19 cellular contexts compared by ENCODE assay signal in the genomic region with DNA sequence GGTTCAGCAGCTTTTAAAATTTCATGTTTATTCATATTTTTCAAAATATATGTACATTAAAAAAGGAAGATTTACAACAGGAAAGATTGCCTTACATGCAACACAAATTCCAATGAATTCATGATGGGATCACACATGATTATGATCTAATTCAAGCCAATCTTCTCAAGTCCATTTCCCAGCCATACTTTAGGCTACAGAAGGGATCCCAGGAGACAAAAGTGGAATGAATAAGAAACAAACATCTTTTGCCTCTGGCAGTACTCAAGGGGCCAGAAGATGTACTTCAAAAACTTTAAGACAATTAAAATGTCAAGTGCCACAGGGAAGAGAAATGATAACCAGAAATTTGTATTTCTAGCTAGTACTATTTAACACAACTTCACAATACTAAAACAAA. TPM values are rescaled to one million over a fixed set of nuclear protein-coding genes. Genes with fewer than 3 reads are reported as not detected.
"Had no signal": no experiment of that assay in that cellular context is flagged by ENCODE, and none has a peak within 500 bp of the region (broad histone marks: within the 10 kb centered on the region; RNA-seq: fewer than 3 reads in every experiment).

No MANE protein-coding gene starts in this region.

- H3K9me3 Mint-ChIP-seq: brain; endodermal cell; naive B cell; neural progenitor cell; stimulated activated memory B cell treated with anti-CD40 and anti-IgM and Interleukin-4, amounts not matched to agents 10 μg/mL and 1 μg/mL and 100 μg/mL, for 72 hours; T-helper 1 cell treated with Interleukin-12 subunit alpha and Interleukin-12 subunit beta and Interleukin-4 antibody, amounts not matched to agents 30 μg/mL and 1 μg/mL, for 36 hours had no signal

- H3K4me3 Mint-ChIP-seq: brain; endodermal cell; naive B cell; neural progenitor cell; stimulated activated memory B cell treated with anti-CD40 and anti-IgM and Interleukin-4, amounts not matched to agents 10 μg/mL and 1 μg/mL and 100 μg/mL, for 72 hours; T-helper 1 cell treated with Interleukin-12 subunit alpha and Interleukin-12 subunit beta and Interleukin-4 antibody, amounts not matched to agents 30 μg/mL and 1 μg/mL, for 36 hours had no signal

- DNase-seq: activated CD4-positive, alpha-beta T cell treated with anti-CD3 and anti-CD28 coated beads, Interleukin-2, amount 50 U/mL, for 1 hour; activated naive CD4-positive, alpha-beta T cell treated with Interleukin-2 at 50 U/mL for 16 hours; anterior cingulate cortex; central memory CD4-positive, alpha-beta T cell; colonic mucosa; endodermal cell; heart right ventricle; left ventricle myocardium superior; mucosa of descending colon; naive B cell; right lobe of liver; stimulated activated CD4-positive, alpha-beta T cell treated with anti-CD3 and anti-CD28 coated beads, Interleukin-4, amount 100 ng/mL, for 24 hours; thyroid gland had no signal

- H3K27ac Mint-ChIP-seq: endodermal cell; neural progenitor cell; stimulated activated memory B cell treated with anti-CD40 and anti-IgM and Interleukin-4, amounts not matched to agents 10 μg/mL and 1 μg/mL and 100 μg/mL, for 72 hours; T-helper 1 cell treated with Interleukin-12 subunit alpha and Interleukin-12 subunit beta and Interleukin-4 antibody, amounts not matched to agents 30 μg/mL and 1 μg/mL, for 36 hours had no signal

- H3K27me3 Mint-ChIP-seq: naive B cell; stimulated activated memory B cell treated with anti-CD40 and anti-IgM and Interleukin-4, amounts not matched to agents 10 μg/mL and 1 μg/mL and 100 μg/mL, for 72 hours had no signal

- ATAC-seq: gastroesophageal sphincter; heart right ventricle; left ventricle myocardium superior; mucosa of descending colon; right lobe of liver; stimulated activated memory B cell treated with anti-CD40 and anti-IgM and Interleukin-4, amounts not matched to agents 10 μg/mL and 1 μg/mL and 100 μg/mL, for 72 hours had no signal

- H3K4me1 Mint-ChIP-seq: brain; endodermal cell; naive B cell; neural progenitor cell; stimulated activated memory B cell treated with anti-CD40 and anti-IgM and Interleukin-4, amounts not matched to agents 10 μg/mL and 1 μg/mL and 100 μg/mL, for 72 hours had no signal

RNA-seq across cellular contexts. Expression of a gene that starts 10.2 kb away (rescaled TPM):
- total RNA-seq: left ventricle myocardium superior, subcutaneous adipose tissue had no signal
